In genomic region chr14:39267592-39268112, GRCh38 we compare ENCODE assay signal across 8 cellular contexts. TPM values are rescaled to one million over a fixed set of nuclear protein-coding genes. Genes with fewer than 3 reads are reported as not detected.
DNase-seq lines count a peak whose midpoint lies in the region; ATAC-seq and TF ChIP-seq lines count a peak whose summit lies in the region.

No MANE protein-coding gene starts in this region.

- H3K27me3 ChIP-seq in HAP-1 (ENCODE audit: low read depth) (no peaks in the 10 kb centered on the region), brain microvascular endothelial cell (replicated peaks) (no peaks in the 10 kb centered on the region), thoracic aorta (replicated peaks; ENCODE audit: insufficient read depth) (no peaks in the 10 kb centered on the region)

- DNase-seq in DMS153 treated with DMSO at 0.1 percent for 48 hours (lab: John Stamatoyannopoulos, UW; ENCODE audit: unreplicated experiment) (peak; percentile 22), DMS153 (lab: John Stamatoyannopoulos, UW) (no peak), HAP-1 (ENCODE audit: low spot score in 2 of 2) (no peak), NCI-H2227 treated with DMSO at 0.1 percent for 48 hours (lab: John Stamatoyannopoulos, UW) (peak; percentile 34), brain microvascular endothelial cell (no peak), left colon (no peak), thoracic aorta (ENCODE audit: low spot score) (no peak)
- DNase-seq in stimulated activated CD4-positive, alpha-beta T cell treated with anti-CD3 and anti-CD28 coated beads, Interleukin-4, amount 100 ng/mL, for 24 hours = no peak

- intact Hi-C loops in left colon (cut with DNase I, micrococcal nuclease) = loop anchor here in 1 of 2 donors (5.0 to 10.0 kb wide), 2 partner anchors 90 to 163 kb away; partner anchors contain the start of genes PNN and SEC23A

- H3K9me3 ChIP-seq in HAP-1 (peaks cover 7% of the 10 kb centered on the region), thoracic aorta (no peaks in the 10 kb centered on the region)

- no peaks in the 10 kb centered on the region; the same call in 1 of the 2 replicates for H3K36me3 ChIP-seq in HAP-1 (replicated peaks)
- H3K36me3 ChIP-seq in brain microvascular endothelial cell (replicated peaks) = no peaks in the 10 kb centered on the region
- H3K36me3 ChIP-seq in thoracic aorta = no peaks in the 10 kb centered on the region

- in situ Hi-C loops in HAP-1 (cut with MboI; ENCODE audit: low sequenced_read_pairs) (no loop called here), brain microvascular endothelial cell (cut with HindIII; ENCODE audit: low pct_ligation_motif_present, low sequenced_read_pairs) (no loop called here)

- peak; percentile 13 for ATAC-seq in left colon
- no peak for ATAC-seq in thoracic aorta (ENCODE audit: insufficient number of reproducible peaks, low FRiP score, low read depth)

- H3K27ac ChIP-seq in brain microvascular endothelial cell (peak overlapping the region; percentile 99), thoracic aorta (peak overlapping the region; percentile 96 to 98)

- TF ChIP-seq CTCF in brain microvascular endothelial cell (IDR thresholded peaks at IDR 0.05; ENCODE audit: low read depth, low read length, missing control alignments) (no peak), thoracic aorta (IDR thresholded peaks at IDR 0.05) (no peak)

- H3K4me1 ChIP-seq in HAP-1 (peaks cover 22% of the 10 kb centered on the region), thoracic aorta (ENCODE audit: control insufficient read depth in 1 of 2, low read depth in 2 of 2) (peaks cover 16 to 39% of the 10 kb centered on the region in 2 donors)

- peak overlapping the region; percentile 63 for H3K4me3 ChIP-seq in HAP-1
- H3K4me3 ChIP-seq in brain microvascular endothelial cell (ENCODE audit: low read depth, low read length) = peak overlapping the region; percentile 88
- peak overlapping the region; percentile 89 for H3K4me3 ChIP-seq in thoracic aorta

RNA-seq across cellular contexts. Expression of gene MIA2, which starts 33.9 kb away (rescaled TPM):
- total RNA-seq in left colon (10 to 100 TPM; 52.4 to 67.9 TPM), thoracic aorta (10 to 100 TPM; 19.0 to 28.2 TPM)

Comparison
In these comparisons a context has a peak if more than half of its experiments do, and no peak if none do; other contexts are left out.
1. DNase-seq: peak in DMS153 treated with DMSO at 0.1 percent for 48 hours (single experiment) and NCI-H2227 treated with DMSO at 0.1 percent for 48 hours (single experiment); none in DMS153 (single experiment), HAP-1 (0 of 2), brain microvascular endothelial cell (single experiment), left colon (0 of 2), thoracic aorta (single experiment) and stimulated activated CD4-positive, alpha-beta T cell treated with anti-CD3 and anti-CD28 coated beads, Interleukin-4, amount 100 ng/mL, for 24 hours (single experiment).
2. Peak in every context shown above with its lines, with median percentiles within 50 percentile points of each other: H3K4me3 ChIP-seq.